In genomic region chr4:87019243-87019817, GRCh38 we compare ENCODE assay signal across 12 cellular contexts.
DNase-seq lines count a peak whose midpoint lies in the region; ATAC-seq, FAIRE-seq and TF ChIP-seq lines count a peak whose summit lies in the region.
"Had no signal": no experiment of that assay in that cellular context is flagged by ENCODE, and none has a peak within 500 bp of the region (broad histone marks: within the 10 kb centered on the region; RNA-seq: fewer than 3 reads in every experiment).

No MANE protein-coding gene starts in this region.

- H3K27ac ChIP-seq in BLaER1 = peak overlapping the region; percentile 71
- H3K27ac ChIP-seq: brain microvascular endothelial cell had no signal

- no peak for TF ChIP-seq POLR2A in GM12891 (IDR thresholded peaks at IDR 0.05; ENCODE audit: low read depth, low read length)

- FAIRE-seq in GM12891 (lab: Jason Lieb, UNC) = peak; percentile 81

- peaks cover 84% of the 10 kb centered on the region for H3K4me1 Mint-ChIP-seq in activated naive CD8-positive, alpha-beta T cell treated with anti-CD3 and anti-CD28 coated beads, Interleukin-2, amount 50 U/mL, for 24 hours
- peaks cover 30% of the 10 kb centered on the region for H3K4me1 Mint-ChIP-seq in nephron

- H3K27me3 Mint-ChIP-seq in activated naive CD8-positive, alpha-beta T cell treated with anti-CD3 and anti-CD28 coated beads, Interleukin-2, amount 50 U/mL, for 24 hours = no peaks in the 10 kb centered on the region
- no peaks in the 10 kb centered on the region for H3K27me3 Mint-ChIP-seq in nephron (ENCODE audit: low read depth)
- H3K27me3 Mint-ChIP-seq: activated CD8-positive, alpha-beta memory T cell treated with anti-CD3 and anti-CD28 coated beads, Interleukin-2, amount 10 ng/mL, durations not matched to agents 7 days and 5 days had no signal

- no peak for ATAC-seq in activated naive CD8-positive, alpha-beta T cell treated with anti-CD3 and anti-CD28 coated beads, Interleukin-2, amount 50 U/mL, for 24 hours
- no peak for ATAC-seq in HG02840 (IDR thresholded peaks at IDR 0.05; ENCODE audit: low FRiP score, unreplicated experiment)
- ATAC-seq in GM19351 (IDR thresholded peaks at IDR 0.05; ENCODE audit: unreplicated experiment) = no peak
- ATAC-seq: activated CD8-positive, alpha-beta memory T cell treated with anti-CD3 and anti-CD28 coated beads, Interleukin-2, amount 10 ng/mL, durations not matched to agents 7 days and 5 days had no signal

- peaks cover 98% of the 10 kb centered on the region for H4K20me1 ChIP-seq in BLaER1

- H3K36me3 Mint-ChIP-seq in activated naive CD8-positive, alpha-beta T cell treated with anti-CD3 and anti-CD28 coated beads, Interleukin-2, amount 50 U/mL, for 24 hours (ENCODE audit: low read depth) = peaks cover 6% of the 10 kb centered on the region
- H3K36me3 Mint-ChIP-seq in nephron (ENCODE audit: low read depth) = peaks cover 4% of the 10 kb centered on the region

- H3K9me3 Mint-ChIP-seq in activated naive CD8-positive, alpha-beta T cell treated with anti-CD3 and anti-CD28 coated beads, Interleukin-2, amount 50 U/mL, for 24 hours = no peaks in the 10 kb centered on the region
- H3K9me3 Mint-ChIP-seq in nephron = no peaks in the 10 kb centered on the region

- no peak for TF ChIP-seq CTCF in nephron (IDR thresholded peaks at IDR 0.05; ENCODE audit: unreplicated experiment in 3 of 3)

- H3K27ac Mint-ChIP-seq in activated naive CD8-positive, alpha-beta T cell treated with anti-CD3 and anti-CD28 coated beads, Interleukin-2, amount 50 U/mL, for 24 hours = peak overlapping the region; percentile 63
- peak overlapping the region; percentile 7 to 26 (median 17) for H3K27ac Mint-ChIP-seq in nephron
- H3K27ac Mint-ChIP-seq: activated CD8-positive, alpha-beta memory T cell treated with anti-CD3 and anti-CD28 coated beads, Interleukin-2, amount 10 ng/mL, durations not matched to agents 7 days and 5 days had no signal

- peak overlapping the region; percentile 93 for H3K4me2 ChIP-seq in BLaER1

- no peaks in the 10 kb centered on the region for H3K27me3 ChIP-seq in BLaER1
- H3K27me3 ChIP-seq: brain microvascular endothelial cell had no signal

- H3K4me1 ChIP-seq in BLaER1 = peaks cover 79% of the 10 kb centered on the region

- H3K4me3 Mint-ChIP-seq in activated naive CD8-positive, alpha-beta T cell treated with anti-CD3 and anti-CD28 coated beads, Interleukin-2, amount 50 U/mL, for 24 hours = no peak overlapping the region
- no peak overlapping the region for H3K4me3 Mint-ChIP-seq in nephron
- H3K4me3 Mint-ChIP-seq: activated CD8-positive, alpha-beta memory T cell treated with anti-CD3 and anti-CD28 coated beads, Interleukin-2, amount 10 ng/mL, durations not matched to agents 7 days and 5 days had no signal

- peak overlapping the region; percentile 45; the same call in 1 of the 2 replicates for H3K4me3 ChIP-seq in BLaER1

- DNase-seq in GM12891 (ENCODE audit: insufficient read length, low spot score) = no peak
- no peak for DNase-seq in activated naive CD8-positive, alpha-beta T cell treated with anti-CD3 and anti-CD28 coated beads, Interleukin-2, amount 50 U/mL, for 24 hours
- no peak for DNase-seq in cortex of kidney (lab: John Stamatoyannopoulos, UW)
- no peak for DNase-seq in RPMI8226
- DNase-seq: activated CD8-positive, alpha-beta memory T cell treated with anti-CD3 and anti-CD28 coated beads, Interleukin-2, amount 10 ng/mL, durations not matched to agents 7 days and 5 days; brain microvascular endothelial cell; NCI-H2029; stimulated activated CD4-positive, alpha-beta T cell treated with anti-CD3 and anti-CD28 coated beads, Interleukin-12 subunit alpha, Interleukin-12 subunit beta, amount 100 ng/mL, for 4 hours had no signal

- no peaks in the 10 kb centered on the region for H3K36me3 ChIP-seq in BLaER1
- H3K36me3 ChIP-seq: brain microvascular endothelial cell had no signal

- H3K9me3 ChIP-seq in BLaER1 = no peaks in the 10 kb centered on the region

- H3K9ac ChIP-seq in BLaER1 = peak overlapping the region; percentile 68

TF ChIP-seq in GM12891, 5 proteins besides CTCF, POLR2A, EP300 and RAD21:
- TF ChIP-seq TAF1 (IDR thresholded peaks at IDR 0.05; ENCODE audit: low read depth, low read length) (no peak), SPI1 (IDR thresholded peaks at IDR 0.05; ENCODE audit: low read depth, low read length) (no peak), POLR2AphosphoS5 (IDR thresholded peaks at IDR 0.05; ENCODE audit: low read depth, low read length) (no peak), POU2F2 (IDR thresholded peaks at IDR 0.05; ENCODE audit: low read depth, low read length) (no peak), PAX5 (IDR thresholded peaks at IDR 0.05; ENCODE audit: insufficient read depth, low read length, severe bottlenecking) (no peak)
